13 cellular contexts compared by ENCODE assay signal in genomic region chr3:143814358-143814968, GRCh38. TPM values are rescaled to one million over a fixed set of nuclear protein-coding genes. Genes with fewer than 3 reads are reported as not detected.
A peak's percentile ranks its signal among the peaks of the same experiment; 100 is the strongest.
DNase-seq lines count a peak whose midpoint lies in the region; ATAC-seq, FAIRE-seq and TF ChIP-seq lines count a peak whose summit lies in the region.
"Had no signal": no experiment of that assay in that cellular context is flagged by ENCODE, and none has a peak within 500 bp of the region (broad histone marks: within the 10 kb centered on the region; RNA-seq: fewer than 3 reads in every experiment).

No MANE protein-coding gene starts in this region.

- peak overlapping the region; percentile 95 to 99 (median 98) for H3K27ac Mint-ChIP-seq in CD14-positive monocyte

- CTCF ChIA-PET in GM12878 (lab: Yijun Ruan, JAX) = no interaction called here

- BruUV-seq in GM12878 (replicated peaks; lab: Mats Ljungman, UMichigan) = no TSS peak

- H2AFZ ChIP-seq in GM12878 (ENCODE audit: control insufficient read depth, low read depth, low read length) = no peak overlapping the region; the same call in 1 of the 2 replicates

- no peak for TF ChIP-seq POLR2A in GM12878 (IDR thresholded peaks at IDR 0.05; ENCODE audit: low read depth, low read length)

- H3K36me3 Mint-ChIP-seq in CD14-positive monocyte = peaks cover 7 to 10% of the 10 kb centered on the region in 2 donors

- H3K79me2 ChIP-seq in GM12878 (ENCODE audit: control insufficient read depth, insufficient read depth, low read length) = no peaks in the 10 kb centered on the region

- in situ Hi-C loops in GM12878 (cut with MboI) = no loop called here
- in situ Hi-C loops in GM13976 (cut with MboI; ENCODE audit: low sequenced_read_pairs, unreplicated experiment) = no loop called here

- H3K9ac ChIP-seq in GM12878 (ENCODE audit: control insufficient read depth, insufficient read depth, low read length) = no peak overlapping the region

- H3K9me3 ChIP-seq in GM12878 (replicated peaks; ENCODE audit: control insufficient read depth, insufficient read depth, low read length) = no peaks in the 10 kb centered on the region

- H3K4me1 Mint-ChIP-seq in CD14-positive monocyte = peaks cover 65% of the 10 kb centered on the region

- DNase-seq in CD14-positive monocyte (ENCODE audit: low spot score) (no peak), GM12878 (ENCODE audit: low read depth, low spot score) (no peak), dermis blood vessel endothelial cell (no peak), putamen (ENCODE audit: low spot score) (no peak), GM13976 (ENCODE audit: low spot score) (no peak)
- DNase-seq: kidney glomerular epithelial cell, NCI-H2081 had no signal

- no peak for TF ChIP-seq RAD21 in GM12878 (IDR thresholded peaks at IDR 0.05; ENCODE audit: insufficient read depth, low read depth, low read length)

- TF ChIP-seq CTCF in CD14-positive monocyte (IDR thresholded peaks at IDR 0.05) = no peak
- no peak for TF ChIP-seq CTCF in GM12878 (IDR thresholded peaks at IDR 0.05 in 2 of 3, conservative IDR thresholded peaks at IDR 0.05 in 1 of 3; ENCODE audit: control insufficient read depth in 2 of 3, extremely low read depth in 1 of 3, insufficient read depth in 1 of 3, low read depth in 3 of 3, low read length in 3 of 3)
- no peak for TF ChIP-seq CTCF in GM13976 (IDR thresholded peaks at IDR 0.05; ENCODE audit: borderline replicate concordance, control extremely low read depth, extremely low read depth, insufficient read depth, missing control alignments)

- SMC1A ChIA-PET in GM12878 (lab: Charles Lee; ENCODE audit: uncharacterized antibody, unreplicated experiment) = no interaction called here

- intact Hi-C loops in CD14-positive monocyte (cut with micrococcal nuclease) = loop anchor here in 1 of 2 donors (5.0 to 10.0 kb wide), 2 partner anchors 38 to 160 kb away; partner anchors contain the start of gene DIPK2A
- intact Hi-C loops in GM12878 (cut with micrococcal nuclease; ENCODE audit: unreplicated experiment) = no loop called here

- H3K27me3 Mint-ChIP-seq in CD14-positive monocyte (ENCODE audit: low read depth in 3 of 3) = no peaks in the 10 kb centered on the region

- no peak overlapping the region; the same call in 1 of the 2 replicates for H3K27ac ChIP-seq in GM12878 (ENCODE audit: control insufficient read depth, insufficient read depth)
- H3K27ac ChIP-seq: HL-60, SK-N-MC had no signal

- peaks cover 19% of the 10 kb centered on the region for H3K4me1 ChIP-seq in GM12878 (ENCODE audit: control insufficient read depth, insufficient read depth, low read length)

- no peak overlapping the region for H3K4me2 ChIP-seq in GM12878 (ENCODE audit: control insufficient read depth, insufficient read depth)

- H3K9me3 Mint-ChIP-seq in CD14-positive monocyte = peaks cover 0 to 2% (median 0%) of the 10 kb centered on the region in 7 donors

- H3K4me3 Mint-ChIP-seq in CD14-positive monocyte = peak overlapping the region; percentile 61 to 91

- no peaks in the 10 kb centered on the region for H4K20me1 ChIP-seq in GM12878 (ENCODE audit: control insufficient read depth, insufficient read depth)

- peak; percentile 70 for ATAC-seq in GM19452 (IDR thresholded peaks at IDR 0.05; ENCODE audit: unreplicated experiment)
- ATAC-seq in HG03457 (IDR thresholded peaks at IDR 0.05; ENCODE audit: unreplicated experiment) = peak; percentile 56
- peak; percentile 79 for ATAC-seq in GM12878
- ATAC-seq in HG02970 (IDR thresholded peaks at IDR 0.05; ENCODE audit: low FRiP score, unreplicated experiment) = no peak

- 76% methylated on average over 3 of the region's 3 CpGs for WGBS in GM12878 (ENCODE audit: insufficient coverage, insufficient replicate concordance, low lambda C conversion rate, missing lambda C conversion rate)

- no peaks in the 10 kb centered on the region for H3K36me3 ChIP-seq in GM12878 (ENCODE audit: control insufficient read depth in 2 of 2, insufficient read depth in 2 of 2, low read length in 1 of 2)

- RAD21 ChIA-PET in GM12878 (lab: Charles Lee; ENCODE audit: unreplicated experiment) = no interaction called here

- no peaks in the 10 kb centered on the region for H3K27me3 ChIP-seq in GM12878 (replicated peaks in 1 of 2; ENCODE audit: control insufficient read depth in 2 of 2, insufficient read depth in 2 of 2, low read length in 1 of 2)

- no peak for FAIRE-seq in GM12878 (lab: Jason Lieb, UNC)
- FAIRE-seq: endometrium had no signal

- H3K4me3 ChIP-seq in GM12878 = 0 out of 2 replicates have a peak overlapping the region, but pooled peaks have one; percentile 12
- H3K4me3 ChIP-seq: SK-N-MC had no signal

- POLR2A ChIA-PET in GM12878 (lab: Charles Lee) = no interaction called here

- no peak for TF ChIP-seq EP300 in GM12878 (IDR thresholded peaks at IDR 0.05; ENCODE audit: borderline replicate concordance in 1 of 2, control insufficient read depth in 1 of 2, low read depth in 2 of 2, low read length in 2 of 2)

TF ChIP-seq in GM12878, 131 proteins besides CTCF, POLR2A, EP300 and RAD21 (continues in another document):
- no peak for TF ChIP-seq ATF7 (IDR thresholded peaks at IDR 0.05; ENCODE audit: low read depth)
- no peak for TF ChIP-seq PBX3 (IDR thresholded peaks at IDR 0.05; ENCODE audit: insufficient replicate concordance, low read depth, low read length)
- TF ChIP-seq, protein P1, sequence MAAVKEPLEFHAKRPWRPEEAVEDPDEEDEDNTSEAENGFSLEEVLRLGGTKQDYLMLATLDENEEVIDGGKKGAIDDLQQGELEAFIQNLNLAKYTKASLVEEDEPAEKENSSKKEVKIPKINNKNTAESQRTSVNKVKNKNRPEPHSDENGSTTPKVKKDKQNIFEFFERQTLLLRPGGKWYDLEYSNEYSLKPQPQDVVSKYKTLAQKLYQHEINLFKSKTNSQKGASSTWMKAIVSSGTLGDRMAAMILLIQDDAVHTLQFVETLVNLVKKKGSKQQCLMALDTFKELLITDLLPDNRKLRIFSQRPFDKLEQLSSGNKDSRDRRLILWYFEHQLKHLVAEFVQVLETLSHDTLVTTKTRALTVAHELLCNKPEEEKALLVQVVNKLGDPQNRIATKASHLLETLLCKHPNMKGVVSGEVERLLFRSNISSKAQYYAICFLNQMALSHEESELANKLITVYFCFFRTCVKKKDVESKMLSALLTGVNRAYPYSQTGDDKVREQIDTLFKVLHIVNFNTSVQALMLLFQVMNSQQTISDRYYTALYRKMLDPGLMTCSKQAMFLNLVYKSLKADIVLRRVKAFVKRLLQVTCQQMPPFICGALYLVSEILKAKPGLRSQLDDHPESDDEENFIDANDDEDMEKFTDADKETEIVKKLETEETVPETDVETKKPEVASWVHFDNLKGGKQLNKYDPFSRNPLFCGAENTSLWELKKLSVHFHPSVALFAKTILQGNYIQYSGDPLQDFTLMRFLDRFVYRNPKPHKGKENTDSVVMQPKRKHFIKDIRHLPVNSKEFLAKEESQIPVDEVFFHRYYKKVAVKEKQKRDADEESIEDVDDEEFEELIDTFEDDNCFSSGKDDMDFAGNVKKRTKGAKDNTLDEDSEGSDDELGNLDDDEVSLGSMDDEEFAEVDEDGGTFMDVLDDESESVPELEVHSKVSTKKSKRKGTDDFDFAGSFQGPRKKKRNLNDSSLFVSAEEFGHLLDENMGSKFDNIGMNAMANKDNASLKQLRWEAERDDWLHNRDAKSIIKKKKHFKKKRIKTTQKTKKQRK (IDR thresholded peaks at IDR 0.05; ENCODE audit: low read depth, low read length) = no peak
- TF ChIP-seq CBX5 (IDR thresholded peaks at IDR 0.05; ENCODE audit: low read depth) = no peak
- no peak for TF ChIP-seq TBL1XR1 (IDR thresholded peaks at IDR 0.05; ENCODE audit: low read depth, low read length)
- TF ChIP-seq CHD1 (IDR thresholded peaks at IDR 0.05; ENCODE audit: low read depth, low read length) = no peak
- TF ChIP-seq ZSCAN29 (IDR thresholded peaks at IDR 0.05) = no peak
- peak; percentile 64 for TF ChIP-seq NFIC (IDR thresholded peaks at IDR 0.05; ENCODE audit: low read depth, low read length)
- no peak for TF ChIP-seq YBX1 (IDR thresholded peaks at IDR 0.05)
- no peak for TF ChIP-seq RCOR1 (conservative IDR thresholded peaks at IDR 0.05; ENCODE audit: low read depth, low read length)
- no peak for TF ChIP-seq IKZF2 (IDR thresholded peaks at IDR 0.05)
- no peak for TF ChIP-seq ZNF217 (IDR thresholded peaks at IDR 0.05)

RNA-seq across cellular contexts. Expression of gene SLC9A9, which starts 33.8 kb away (rescaled TPM):
- polyA plus RNA-seq in CD14-positive monocyte (10 to 100 TPM; 27.0 to 32.8 TPM), GM12878 (2011; rRNA removed) (3.5 and 5.3 TPM in 2 replicates), GM12878 (2014; fragmentation: Illumina TruSeq; extraction: Trizol) (8.2 and 10.3 TPM in 2 replicates), GM12878 (2014; fragmentation: Nextera tagmentation; extraction: Ambion mirVana) (10 to 100 TPM; 10.7 to 14.2 TPM), GM12878 (2014; rRNA removed) (6.3 and 8.1 TPM in 2 replicates), GM12878 (2016; fragmentation: Nextera tagmentation; extraction: Ambion mirVana) (10 to 100 TPM; 12.5 to 13.2 TPM)
- total RNA-seq in GM12878 (2013; cell fraction: nucleolus; rRNA removed) = 54.3 and 56.4 TPM in 2 replicates
- total RNA-seq in GM12878 (2014; rRNA removed) (8.9 and 11.5 TPM in 2 replicates), GM12878 (2014; rRNA removed; fragmentation: Illumina TruSeq; extraction: Trizol) (9.7 and 13.6 TPM in 2 replicates), GM12878 (2021) (7.4 and 8.8 TPM in 2 replicates), dermis blood vessel endothelial cell (3.2 and 3.6 TPM in 2 replicates)
- polyA plus RNA-seq in GM12878 (2011; ENCODE audit: low read depth) = 11.7 TPM
- polyA plus RNA-seq in GM12878 (2011; cell fraction: cytosol; rRNA removed) = 1.6 and 3.1 TPM in 2 replicates
- 2.0 and 3.0 TPM in 2 replicates for polyA plus RNA-seq in GM12878 (2011; cell fraction: nucleus; rRNA removed)
- 6.7 and 8.2 TPM in 2 replicates for polyA plus RNA-seq in GM12878 (2012)
- polyA minus RNA-seq in GM12878 (2011; rRNA and poly(A)+ RNA removed) = 9.3 and 11.1 TPM in 2 replicates
- 0.67 and 1.7 TPM in 2 replicates for polyA minus RNA-seq in GM12878 (2011; cell fraction: cytosol; rRNA and poly(A)+ RNA removed)
- 11.0 and 12.1 TPM in 2 replicates for polyA minus RNA-seq in GM12878 (2011; cell fraction: nucleus; rRNA and poly(A)+ RNA removed)
